17 cellular contexts compared by ENCODE assay signal in the genomic region with DNA sequence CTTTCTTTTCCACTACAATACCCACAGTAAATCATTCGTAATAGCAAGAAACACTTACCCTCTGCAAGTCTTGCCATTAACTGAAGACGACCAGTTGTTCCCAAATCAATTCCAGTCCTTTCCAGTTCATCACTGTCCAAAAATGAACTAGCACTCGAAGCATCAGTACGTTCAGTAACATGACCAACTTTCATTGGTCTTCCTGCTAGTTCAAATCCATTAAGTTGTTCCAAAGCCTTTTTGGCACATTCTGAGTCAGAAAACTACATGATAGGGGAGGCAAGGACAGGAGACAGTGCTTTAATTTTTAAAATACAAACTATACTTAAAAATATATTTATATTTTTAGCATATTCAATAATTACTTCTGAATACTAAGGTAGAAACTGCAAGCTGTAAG. TPM values are rescaled to one million over a fixed set of nuclear protein-coding genes. Genes with fewer than 3 reads are reported as not detected.
DNase-seq lines count a peak whose midpoint lies in the region; ATAC-seq lines count a peak whose summit lies in the region.
"Had no signal": no experiment of that assay in that cellular context is flagged by ENCODE, and none has a peak within 500 bp of the region (broad histone marks: within the 10 kb centered on the region; RNA-seq: fewer than 3 reads in every experiment).

No MANE protein-coding gene starts in this region.

- no peak overlapping the region for H3K4me3 ChIP-seq in GM23248
- H3K4me3 ChIP-seq in CD4-positive, alpha-beta memory T cell (ENCODE audit: low read length in 2 of 2): no peak overlapping the region
- H3K4me3 ChIP-seq: A549, MG63 had no signal

- H3K9me3 Mint-ChIP-seq in activated T-cell treated with anti-CD3 and anti-CD28 coated beads, Interleukin-2, amount 50 U/mL, for 72 hours: no peaks in the 10 kb centered on the region
- no peaks in the 10 kb centered on the region for H3K9me3 Mint-ChIP-seq in central memory CD8-positive, alpha-beta T cell
- no peaks in the 10 kb centered on the region for H3K9me3 Mint-ChIP-seq in stimulated activated effector memory CD8-positive, alpha-beta T cell treated with anti-CD3 and anti-CD28 coated beads, Interleukin-12 subunit alpha, Interleukin-12 subunit beta, amount 100 ng/mL, for 72 hours
- no peaks in the 10 kb centered on the region for H3K9me3 Mint-ChIP-seq in CD4-positive, alpha-beta memory T cell

- no peak overlapping the region for H3K4me2 ChIP-seq in GM23248 (ENCODE audit: unreplicated experiment)
- H3K4me2 ChIP-seq: A549 had no signal

- POLR2A ChIA-PET in CD4-positive, alpha-beta memory T cell (lab: Charles Lee; ENCODE audit: partially characterized antibody): interaction anchor here (0.8 to 6.8 kb wide), 5 partner anchors 15 to 28 kb away, joined by 3 to 29 read pairs (median 9); a partner anchor contains a TSS

- peaks cover 13 to 59% of the 10 kb centered on the region in 2 donors for H3K36me3 Mint-ChIP-seq in activated T-cell treated with anti-CD3 and anti-CD28 coated beads, Interleukin-2, amount 50 U/mL, for 72 hours (ENCODE audit: insufficient read depth in 2 of 2)
- H3K36me3 Mint-ChIP-seq in central memory CD8-positive, alpha-beta T cell (ENCODE audit: insufficient read depth): peaks cover 94% of the 10 kb centered on the region
- H3K36me3 Mint-ChIP-seq in stimulated activated effector memory CD8-positive, alpha-beta T cell treated with anti-CD3 and anti-CD28 coated beads, Interleukin-12 subunit alpha, Interleukin-12 subunit beta, amount 100 ng/mL, for 72 hours: peaks cover 100% of the 10 kb centered on the region
- H3K36me3 Mint-ChIP-seq in CD4-positive, alpha-beta memory T cell: peaks cover 57 to 79% of the 10 kb centered on the region in 2 donors

- 0 out of 2 replicates have a peak overlapping the region, but pooled peaks have one; percentile 8 for H3K27ac ChIP-seq in GM23248
- H3K27ac ChIP-seq in CD4-positive, alpha-beta memory T cell (ENCODE audit: low read depth, low read length): no peak overlapping the region
- H3K27ac ChIP-seq: A549 had no signal

- no peak for DNase-seq in activated T-cell treated with anti-CD3 and anti-CD28 coated beads, Interleukin-2, amount 50 U/mL, for 72 hours
- DNase-seq in activated T-cell treated with anti-CD3 and anti-CD28 coated beads, Interleukin-2, amount 50 U/mL, for 48 hours: no peak
- DNase-seq in GM23248 (no peak), hypothalamus (lab: John Stamatoyannopoulos, UW) (no peak)
- DNase-seq in central memory CD8-positive, alpha-beta T cell (ENCODE audit: low spot score in 2 of 2): no peak
- DNase-seq in stimulated activated effector memory CD8-positive, alpha-beta T cell treated with anti-CD3 and anti-CD28 coated beads, Interleukin-12 subunit alpha, Interleukin-12 subunit beta, amount 100 ng/mL, for 72 hours (ENCODE audit: low spot score in 2 of 2): no peak
- DNase-seq in CD4-positive, alpha-beta memory T cell: no peak
- DNase-seq: C1 segment of cervical spinal cord, Caco-2, DMS153, Karpas-422, MG63, NCI-H1092, NCI-H146, NCI-H2081, NCI-H748 treated with DMSO at 0.1 percent for 48 hours had no signal

- no peaks in the 10 kb centered on the region for H3K9me3 ChIP-seq in GM23248 (ENCODE audit: low read depth)
- H3K9me3 ChIP-seq in CD4-positive, alpha-beta memory T cell (ENCODE audit: control insufficient read depth in 1 of 2, low read length in 2 of 2): no peaks in the 10 kb centered on the region
- H3K9me3 ChIP-seq: A549, Caco-2, MG63 had no signal

- no peak for ATAC-seq in activated T-cell treated with anti-CD3 and anti-CD28 coated beads, Interleukin-2, amount 50 U/mL, for 72 hours (replicated peaks in 1 of 2)
- ATAC-seq in central memory CD8-positive, alpha-beta T cell (replicated peaks; ENCODE audit: extremely low read depth, poor library complexity, severe bottlenecking): no peak
- ATAC-seq in stimulated activated effector memory CD8-positive, alpha-beta T cell treated with anti-CD3 and anti-CD28 coated beads, Interleukin-12 subunit alpha, Interleukin-12 subunit beta, amount 100 ng/mL, for 72 hours: no peak
- ATAC-seq: A549 had no signal

- peaks cover 92% of the 10 kb centered on the region for H3K36me3 ChIP-seq in GM23248 (ENCODE audit: low read depth)
- H3K36me3 ChIP-seq in CD4-positive, alpha-beta memory T cell (ENCODE audit: insufficient read depth, low read length): peaks cover 92% of the 10 kb centered on the region

- CTCF ChIA-PET in CD4-positive, alpha-beta memory T cell (lab: Charles Lee; ENCODE audit: partially characterized antibody): interaction anchor here (1.0 to 1.2 kb wide), 2 partner anchors 17 to 113 kb away, joined by 3 read pairs; no protein-coding TSS in a partner anchor

- peaks cover 63% of the 10 kb centered on the region for H3K4me1 Mint-ChIP-seq in activated T-cell treated with anti-CD3 and anti-CD28 coated beads, Interleukin-2, amount 50 U/mL, for 72 hours (ENCODE audit: low read depth)
- H3K4me1 Mint-ChIP-seq in central memory CD8-positive, alpha-beta T cell: peaks cover 45% of the 10 kb centered on the region
- H3K4me1 Mint-ChIP-seq in stimulated activated effector memory CD8-positive, alpha-beta T cell treated with anti-CD3 and anti-CD28 coated beads, Interleukin-12 subunit alpha, Interleukin-12 subunit beta, amount 100 ng/mL, for 72 hours: peaks cover 52% of the 10 kb centered on the region
- H3K4me1 Mint-ChIP-seq in CD4-positive, alpha-beta memory T cell: peaks cover 35 to 72% (median 53%) of the 10 kb centered on the region in 4 donors

- no peak overlapping the region for H3K4me3 Mint-ChIP-seq in activated T-cell treated with anti-CD3 and anti-CD28 coated beads, Interleukin-2, amount 50 U/mL, for 72 hours
- H3K4me3 Mint-ChIP-seq in central memory CD8-positive, alpha-beta T cell: no peak overlapping the region
- no peak overlapping the region for H3K4me3 Mint-ChIP-seq in stimulated activated effector memory CD8-positive, alpha-beta T cell treated with anti-CD3 and anti-CD28 coated beads, Interleukin-12 subunit alpha, Interleukin-12 subunit beta, amount 100 ng/mL, for 72 hours
- H3K4me3 Mint-ChIP-seq in CD4-positive, alpha-beta memory T cell: no peak overlapping the region

- 46 to 56% methylated on average over 4 of the region's 4 CpGs for WGBS in GM23248 (ENCODE audit: low coverage in 1 of 2, low lambda C conversion rate in 2 of 2, missing lambda C conversion rate in 2 of 2), 2 experiments

- H3K9ac ChIP-seq in GM23248: no peak overlapping the region

- H3K27me3 Mint-ChIP-seq in activated T-cell treated with anti-CD3 and anti-CD28 coated beads, Interleukin-2, amount 50 U/mL, for 72 hours (ENCODE audit: low read depth): no peaks in the 10 kb centered on the region
- no peaks in the 10 kb centered on the region for H3K27me3 Mint-ChIP-seq in central memory CD8-positive, alpha-beta T cell
- no peaks in the 10 kb centered on the region for H3K27me3 Mint-ChIP-seq in CD4-positive, alpha-beta memory T cell

- peak overlapping the region; percentile 5 for H3K27ac Mint-ChIP-seq in activated T-cell treated with anti-CD3 and anti-CD28 coated beads, Interleukin-2, amount 50 U/mL, for 72 hours
- peak overlapping the region; percentile 25 for H3K27ac Mint-ChIP-seq in central memory CD8-positive, alpha-beta T cell (ENCODE audit: low read depth)
- H3K27ac Mint-ChIP-seq in stimulated activated effector memory CD8-positive, alpha-beta T cell treated with anti-CD3 and anti-CD28 coated beads, Interleukin-12 subunit alpha, Interleukin-12 subunit beta, amount 100 ng/mL, for 72 hours: peak overlapping the region; percentile 32
- peak overlapping the region in 3 of 7 donors; percentile 13 to 80 (median 18) for H3K27ac Mint-ChIP-seq in CD4-positive, alpha-beta memory T cell

- in situ Hi-C loops in GM23248 (cut with MboI): no loop called here

- H3F3A ChIP-seq in GM23248 (ENCODE audit: insufficient read depth): peaks cover 80% of the 10 kb centered on the region

- intact Hi-C loops in CD4-positive, alpha-beta memory T cell (cut with micrococcal nuclease): loop anchor here (2.0 kb wide), 1 partner anchor 17 kb away; no protein-coding TSS in a partner anchor

- H3K79me2 ChIP-seq in GM23248 (ENCODE audit: insufficient read depth): peaks cover 99% of the 10 kb centered on the region

- H2AFZ ChIP-seq in GM23248: no peak overlapping the region

- no peaks in the 10 kb centered on the region for H3K27me3 ChIP-seq in GM23248 (replicated peaks; ENCODE audit: insufficient read depth)
- H3K27me3 ChIP-seq in CD4-positive, alpha-beta memory T cell (ENCODE audit: insufficient read depth, low read length): no peaks in the 10 kb centered on the region
- H3K27me3 ChIP-seq: MG63 had no signal

- H3K9me2 ChIP-seq in GM23248 (ENCODE audit: insufficient read depth): no peaks in the 10 kb centered on the region

- peaks cover 9% of the 10 kb centered on the region for H4K20me1 ChIP-seq in GM23248 (ENCODE audit: insufficient read depth)

- peaks cover 27% of the 10 kb centered on the region for H3K4me1 ChIP-seq in GM23248 (ENCODE audit: insufficient read depth)
- H3K4me1 ChIP-seq in CD4-positive, alpha-beta memory T cell (ENCODE audit: insufficient read depth, low read length): peaks cover 70% of the 10 kb centered on the region
- H3K4me1 ChIP-seq: Caco-2 had no signal

RNA-seq across cellular contexts. Expression of a gene that starts 14.9 kb away (rescaled TPM):
- 10 to 100 TPM; 51.4 to 53.8 TPM for total RNA-seq in activated T-cell treated with anti-CD3 and anti-CD28 coated beads, Interleukin-2, amount 50 U/mL, for 72 hours
- total RNA-seq in GM23248 (2014; rRNA removed; shearing (Covaris generic)): 148 and 311 TPM in 2 replicates
- 525 and 543 TPM in 2 replicates for polyA plus RNA-seq in GM23248 (2016; fragmentation: Nextera tagmentation; extraction: Ambion mirVana)
- total RNA-seq in CD4-positive, alpha-beta memory T cell: 10 to 100 TPM; 38.4 to 43.8 TPM
- 100 to 1,000 TPM; 273 to 335 TPM for polyA plus RNA-seq in CD4-positive, alpha-beta memory T cell

RNA-seq across cellular contexts. Expression of a gene that starts 15.0 kb away (rescaled TPM):
- total RNA-seq in activated T-cell treated with anti-CD3 and anti-CD28 coated beads, Interleukin-2, amount 50 U/mL, for 72 hours: 10 to 100 TPM; 43.3 to 46.0 TPM
- 35.8 and 56.9 TPM in 2 replicates for total RNA-seq in GM23248 (2014; rRNA removed; shearing (Covaris generic))
- 31.5 and 33.3 TPM in 2 replicates for polyA plus RNA-seq in GM23248 (2016; fragmentation: Nextera tagmentation; extraction: Ambion mirVana)
- 10 to 100 TPM; 30.3 to 33.6 TPM for total RNA-seq in CD4-positive, alpha-beta memory T cell
- 10 to 100 TPM in 1 of 2 donors, 1 to 10 TPM in 1; 6.3 to 28.3 TPM for polyA plus RNA-seq in CD4-positive, alpha-beta memory T cell

RNA-seq across cellular contexts. Expression of a gene that starts 27.9 kb away (rescaled TPM):
- total RNA-seq in activated T-cell treated with anti-CD3 and anti-CD28 coated beads, Interleukin-2, amount 50 U/mL, for 72 hours: 100 to 1,000 TPM; 431 to 525 TPM
- total RNA-seq in GM23248 (2014; rRNA removed; shearing (Covaris generic)): 247 and 390 TPM in 2 replicates
- polyA plus RNA-seq in GM23248 (2016; fragmentation: Nextera tagmentation; extraction: Ambion mirVana): 227 and 270 TPM in 2 replicates
- 100 to 1,000 TPM; 631 to 665 TPM for total RNA-seq in CD4-positive, alpha-beta memory T cell
- 100 to 1,000 TPM in 1 of 2 donors, 10 to 100 TPM in 1; 76.7 to 153 TPM for polyA plus RNA-seq in CD4-positive, alpha-beta memory T cell

RNA-seq across cellular contexts. Expression of a gene that starts 49.4 kb away (rescaled TPM):
- total RNA-seq in activated T-cell treated with anti-CD3 and anti-CD28 coated beads, Interleukin-2, amount 50 U/mL, for 72 hours: 100 to 1,000 TPM; 459 to 512 TPM
- 172 and 205 TPM in 2 replicates for total RNA-seq in GM23248 (2014; rRNA removed; shearing (Covaris generic))
- 166 and 178 TPM in 2 replicates for polyA plus RNA-seq in GM23248 (2016; fragmentation: Nextera tagmentation; extraction: Ambion mirVana)
- total RNA-seq in CD4-positive, alpha-beta memory T cell: 100 to 1,000 TPM; 316 to 353 TPM
- 100 to 1,000 TPM; 305 to 343 TPM for polyA plus RNA-seq in CD4-positive, alpha-beta memory T cell

RNA-seq across cellular contexts. Expression of a gene that starts 49.4 kb away (rescaled TPM):
- total RNA-seq in activated T-cell treated with anti-CD3 and anti-CD28 coated beads, Interleukin-2, amount 50 U/mL, for 72 hours: 10 to 100 TPM; 71.1 to 92.4 TPM
- total RNA-seq in GM23248 (2014; rRNA removed; shearing (Covaris generic)): 31.7 and 36.0 TPM in 2 replicates
- polyA plus RNA-seq in GM23248 (2016; fragmentation: Nextera tagmentation; extraction: Ambion mirVana): 18.1 and 18.5 TPM in 2 replicates
- 100 to 1,000 TPM; 129 to 138 TPM for total RNA-seq in CD4-positive, alpha-beta memory T cell
- polyA plus RNA-seq in CD4-positive, alpha-beta memory T cell: 10 to 100 TPM; 29.9 to 52.8 TPM
